Comparison of ENCODE assay signal across 1 cellular context in the genomic region with DNA sequence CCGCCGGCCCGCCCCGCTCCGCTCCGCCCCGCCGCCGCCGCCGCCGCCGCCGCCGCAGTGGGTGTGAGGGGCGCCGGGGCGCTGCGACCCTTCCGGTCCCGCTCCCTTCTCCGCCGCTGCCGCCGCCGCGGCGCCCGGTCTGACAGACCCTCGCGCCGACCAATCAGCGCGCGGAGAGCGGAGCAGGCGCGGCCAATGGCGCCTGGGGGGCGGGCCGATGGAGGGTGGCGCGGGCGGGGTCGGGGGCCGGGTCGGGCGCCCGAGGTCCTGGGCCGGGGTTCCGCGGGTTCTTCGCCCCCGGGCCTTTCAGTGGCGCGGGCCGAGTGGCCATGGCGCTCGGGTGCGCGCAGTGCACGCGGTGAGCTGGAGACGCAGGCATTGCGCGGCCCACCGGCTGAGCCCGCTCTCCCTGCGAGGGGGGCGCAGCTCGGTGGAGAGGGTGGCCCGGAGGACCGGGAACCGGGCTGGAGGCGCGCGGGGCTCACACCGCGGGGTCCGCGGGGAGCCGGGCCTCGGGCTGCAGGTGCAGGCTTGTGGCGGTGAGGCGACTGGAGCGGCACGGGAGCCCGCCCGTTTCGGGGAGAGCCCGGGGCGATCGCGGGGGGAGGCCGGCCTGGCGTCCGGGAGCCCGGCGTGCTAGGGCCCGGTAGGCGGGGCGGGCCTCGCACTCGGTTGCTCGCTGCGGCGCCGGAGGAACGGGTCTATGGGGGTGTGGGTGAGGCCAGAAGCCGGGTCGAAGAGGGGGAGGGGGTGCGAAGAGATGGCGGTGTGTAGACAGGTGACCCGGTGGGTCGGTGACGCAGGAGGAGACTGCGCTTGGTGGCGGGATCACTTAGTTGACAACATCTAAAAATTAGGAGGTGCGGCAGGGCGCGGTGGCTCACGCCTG.
TF ChIP-seq lines count a peak whose summit lies in the region.

A gene (minus strand): TSS at position 141 of the 889 bp plus-strand sequence. CDS start 11,522 bp downstream, outside the sequence.

TF ChIP-seq in HepG2, 621 proteins besides CTCF, POLR2A, EP300 and RAD21 (continued from another document and continues in another):
- TF ChIP-seq, protein P1, sequence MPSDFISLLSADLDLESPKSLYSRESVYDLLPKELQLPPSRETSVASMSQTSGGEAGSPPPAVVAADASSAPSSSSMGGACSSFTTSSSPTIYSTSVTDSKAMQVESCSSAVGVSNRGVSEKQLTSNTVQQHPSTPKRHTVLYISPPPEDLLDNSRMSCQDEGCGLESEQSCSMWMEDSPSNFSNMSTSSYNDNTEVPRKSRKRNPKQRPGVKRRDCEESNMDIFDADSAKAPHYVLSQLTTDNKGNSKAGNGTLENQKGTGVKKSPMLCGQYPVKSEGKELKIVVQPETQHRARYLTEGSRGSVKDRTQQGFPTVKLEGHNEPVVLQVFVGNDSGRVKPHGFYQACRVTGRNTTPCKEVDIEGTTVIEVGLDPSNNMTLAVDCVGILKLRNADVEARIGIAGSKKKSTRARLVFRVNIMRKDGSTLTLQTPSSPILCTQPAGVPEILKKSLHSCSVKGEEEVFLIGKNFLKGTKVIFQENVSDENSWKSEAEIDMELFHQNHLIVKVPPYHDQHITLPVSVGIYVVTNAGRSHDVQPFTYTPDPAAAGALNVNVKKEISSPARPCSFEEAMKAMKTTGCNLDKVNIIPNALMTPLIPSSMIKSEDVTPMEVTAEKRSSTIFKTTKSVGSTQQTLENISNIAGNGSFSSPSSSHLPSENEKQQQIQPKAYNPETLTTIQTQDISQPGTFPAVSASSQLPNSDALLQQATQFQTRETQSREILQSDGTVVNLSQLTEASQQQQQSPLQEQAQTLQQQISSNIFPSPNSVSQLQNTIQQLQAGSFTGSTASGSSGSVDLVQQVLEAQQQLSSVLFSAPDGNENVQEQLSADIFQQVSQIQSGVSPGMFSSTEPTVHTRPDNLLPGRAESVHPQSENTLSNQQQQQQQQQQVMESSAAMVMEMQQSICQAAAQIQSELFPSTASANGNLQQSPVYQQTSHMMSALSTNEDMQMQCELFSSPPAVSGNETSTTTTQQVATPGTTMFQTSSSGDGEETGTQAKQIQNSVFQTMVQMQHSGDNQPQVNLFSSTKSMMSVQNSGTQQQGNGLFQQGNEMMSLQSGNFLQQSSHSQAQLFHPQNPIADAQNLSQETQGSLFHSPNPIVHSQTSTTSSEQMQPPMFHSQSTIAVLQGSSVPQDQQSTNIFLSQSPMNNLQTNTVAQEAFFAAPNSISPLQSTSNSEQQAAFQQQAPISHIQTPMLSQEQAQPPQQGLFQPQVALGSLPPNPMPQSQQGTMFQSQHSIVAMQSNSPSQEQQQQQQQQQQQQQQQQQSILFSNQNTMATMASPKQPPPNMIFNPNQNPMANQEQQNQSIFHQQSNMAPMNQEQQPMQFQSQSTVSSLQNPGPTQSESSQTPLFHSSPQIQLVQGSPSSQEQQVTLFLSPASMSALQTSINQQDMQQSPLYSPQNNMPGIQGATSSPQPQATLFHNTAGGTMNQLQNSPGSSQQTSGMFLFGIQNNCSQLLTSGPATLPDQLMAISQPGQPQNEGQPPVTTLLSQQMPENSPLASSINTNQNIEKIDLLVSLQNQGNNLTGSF (CRISPR knock-in tag; IDR thresholded peaks at IDR 0.05): 0 out of 2 replicates have a peak, but pooled peaks have one; percentile 34
- TF ChIP-seq, protein P2, sequence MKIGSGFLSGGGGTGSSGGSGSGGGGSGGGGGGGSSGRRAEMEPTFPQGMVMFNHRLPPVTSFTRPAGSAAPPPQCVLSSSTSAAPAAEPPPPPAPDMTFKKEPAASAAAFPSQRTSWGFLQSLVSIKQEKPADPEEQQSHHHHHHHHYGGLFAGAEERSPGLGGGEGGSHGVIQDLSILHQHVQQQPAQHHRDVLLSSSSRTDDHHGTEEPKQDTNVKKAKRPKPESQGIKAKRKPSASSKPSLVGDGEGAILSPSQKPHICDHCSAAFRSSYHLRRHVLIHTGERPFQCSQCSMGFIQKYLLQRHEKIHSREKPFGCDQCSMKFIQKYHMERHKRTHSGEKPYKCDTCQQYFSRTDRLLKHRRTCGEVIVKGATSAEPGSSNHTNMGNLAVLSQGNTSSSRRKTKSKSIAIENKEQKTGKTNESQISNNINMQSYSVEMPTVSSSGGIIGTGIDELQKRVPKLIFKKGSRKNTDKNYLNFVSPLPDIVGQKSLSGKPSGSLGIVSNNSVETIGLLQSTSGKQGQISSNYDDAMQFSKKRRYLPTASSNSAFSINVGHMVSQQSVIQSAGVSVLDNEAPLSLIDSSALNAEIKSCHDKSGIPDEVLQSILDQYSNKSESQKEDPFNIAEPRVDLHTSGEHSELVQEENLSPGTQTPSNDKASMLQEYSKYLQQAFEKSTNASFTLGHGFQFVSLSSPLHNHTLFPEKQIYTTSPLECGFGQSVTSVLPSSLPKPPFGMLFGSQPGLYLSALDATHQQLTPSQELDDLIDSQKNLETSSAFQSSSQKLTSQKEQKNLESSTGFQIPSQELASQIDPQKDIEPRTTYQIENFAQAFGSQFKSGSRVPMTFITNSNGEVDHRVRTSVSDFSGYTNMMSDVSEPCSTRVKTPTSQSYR (CRISPR knock-in tag; IDR thresholded peaks at IDR 0.05; ENCODE audit: borderline replicate concordance): no peak
- TF ChIP-seq, protein P3, sequence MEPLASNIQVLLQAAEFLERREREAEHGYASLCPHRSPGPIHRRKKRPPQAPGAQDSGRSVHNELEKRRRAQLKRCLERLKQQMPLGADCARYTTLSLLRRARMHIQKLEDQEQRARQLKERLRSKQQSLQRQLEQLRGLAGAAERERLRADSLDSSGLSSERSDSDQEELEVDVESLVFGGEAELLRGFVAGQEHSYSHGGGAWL (CRISPR knock-in tag; IDR thresholded peaks at IDR 0.05): peak; percentile 34; the same call in 1 of the 2 replicates
- TF ChIP-seq GZF1 (CRISPR knock-in tag; IDR thresholded peaks at IDR 0.05) (0 out of 2 replicates have a peak, but pooled peaks have one; percentile 28), ZNF556 (CRISPR knock-in tag; IDR thresholded peaks at IDR 0.05; ENCODE audit: borderline replicate concordance) (no peak), ZNF263 (CRISPR knock-in tag; IDR thresholded peaks at IDR 0.05) (no peak; the same call in 1 of the 2 replicates), AGO2 (optimal IDR thresholded peaks at IDR 0.05; ENCODE audit: low read depth, low read length) (peak; percentile 52), U2AF2 (IDR thresholded peaks at IDR 0.05; ENCODE audit: low read depth, low read length) (no peak), ZNF24 (IDR thresholded peaks at IDR 0.05) (no peak), KDM5B (CRISPR knock-in tag; IDR thresholded peaks at IDR 0.05; ENCODE audit: borderline replicate concordance) (peak; percentile 79; the same call in 1 of the 2 replicates), ZNF7 (CRISPR knock-in tag; IDR thresholded peaks at IDR 0.05) (no peak), ZNF713 (CRISPR knock-in tag; IDR thresholded peaks at IDR 0.05) (no peak), SMAD1 (CRISPR knock-in tag; IDR thresholded peaks at IDR 0.05; ENCODE audit: borderline replicate concordance, low read depth) (peak; percentile 69; the same call in 1 of the 2 replicates), TOPORS (CRISPR knock-in tag; IDR thresholded peaks at IDR 0.05) (peak; percentile 63; the same call in 1 of the 2 replicates), MTA1 (CRISPR knock-in tag; IDR thresholded peaks at IDR 0.05; ENCODE audit: borderline replicate concordance) (0 out of 2 replicates have a peak, but pooled peaks have one; percentile 29)
- TF ChIP-seq, protein P4, sequence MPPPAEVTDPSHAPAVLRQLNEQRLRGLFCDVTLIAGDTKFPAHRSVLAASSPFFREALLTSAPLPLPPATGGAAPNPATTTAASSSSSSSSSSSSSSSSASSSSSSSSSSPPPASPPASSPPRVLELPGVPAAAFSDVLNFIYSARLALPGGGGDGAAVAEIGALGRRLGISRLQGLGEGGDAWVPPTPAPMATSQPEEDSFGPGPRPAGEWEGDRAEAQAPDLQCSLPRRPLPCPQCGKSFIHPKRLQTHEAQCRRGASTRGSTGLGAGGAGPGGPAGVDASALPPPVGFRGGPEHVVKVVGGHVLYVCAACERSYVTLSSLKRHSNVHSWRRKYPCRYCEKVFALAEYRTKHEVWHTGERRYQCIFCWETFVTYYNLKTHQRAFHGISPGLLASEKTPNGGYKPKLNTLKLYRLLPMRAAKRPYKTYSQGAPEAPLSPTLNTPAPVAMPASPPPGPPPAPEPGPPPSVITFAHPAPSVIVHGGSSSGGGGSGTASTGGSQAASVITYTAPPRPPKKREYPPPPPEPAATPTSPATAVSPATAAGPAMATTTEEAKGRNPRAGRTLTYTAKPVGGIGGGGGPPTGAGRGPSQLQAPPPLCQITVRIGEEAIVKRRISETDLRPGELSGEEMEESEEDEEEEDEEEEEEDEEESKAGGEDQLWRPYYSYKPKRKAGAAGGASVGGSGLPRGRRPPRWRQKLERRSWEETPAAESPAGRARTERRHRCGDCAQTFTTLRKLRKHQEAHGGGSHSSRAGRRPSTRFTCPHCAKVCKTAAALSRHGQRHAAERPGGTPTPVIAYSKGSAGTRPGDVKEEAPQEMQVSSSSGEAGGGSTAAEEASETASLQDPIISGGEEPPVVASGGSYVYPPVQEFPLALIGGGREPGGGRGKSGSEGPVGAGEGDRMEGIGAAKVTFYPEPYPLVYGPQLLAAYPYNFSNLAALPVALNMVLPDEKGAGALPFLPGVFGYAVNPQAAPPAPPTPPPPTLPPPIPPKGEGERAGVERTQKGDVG (CRISPR knock-in tag; IDR thresholded peaks at IDR 0.05; ENCODE audit: borderline replicate concordance): no peak
- TF ChIP-seq, protein P5, sequence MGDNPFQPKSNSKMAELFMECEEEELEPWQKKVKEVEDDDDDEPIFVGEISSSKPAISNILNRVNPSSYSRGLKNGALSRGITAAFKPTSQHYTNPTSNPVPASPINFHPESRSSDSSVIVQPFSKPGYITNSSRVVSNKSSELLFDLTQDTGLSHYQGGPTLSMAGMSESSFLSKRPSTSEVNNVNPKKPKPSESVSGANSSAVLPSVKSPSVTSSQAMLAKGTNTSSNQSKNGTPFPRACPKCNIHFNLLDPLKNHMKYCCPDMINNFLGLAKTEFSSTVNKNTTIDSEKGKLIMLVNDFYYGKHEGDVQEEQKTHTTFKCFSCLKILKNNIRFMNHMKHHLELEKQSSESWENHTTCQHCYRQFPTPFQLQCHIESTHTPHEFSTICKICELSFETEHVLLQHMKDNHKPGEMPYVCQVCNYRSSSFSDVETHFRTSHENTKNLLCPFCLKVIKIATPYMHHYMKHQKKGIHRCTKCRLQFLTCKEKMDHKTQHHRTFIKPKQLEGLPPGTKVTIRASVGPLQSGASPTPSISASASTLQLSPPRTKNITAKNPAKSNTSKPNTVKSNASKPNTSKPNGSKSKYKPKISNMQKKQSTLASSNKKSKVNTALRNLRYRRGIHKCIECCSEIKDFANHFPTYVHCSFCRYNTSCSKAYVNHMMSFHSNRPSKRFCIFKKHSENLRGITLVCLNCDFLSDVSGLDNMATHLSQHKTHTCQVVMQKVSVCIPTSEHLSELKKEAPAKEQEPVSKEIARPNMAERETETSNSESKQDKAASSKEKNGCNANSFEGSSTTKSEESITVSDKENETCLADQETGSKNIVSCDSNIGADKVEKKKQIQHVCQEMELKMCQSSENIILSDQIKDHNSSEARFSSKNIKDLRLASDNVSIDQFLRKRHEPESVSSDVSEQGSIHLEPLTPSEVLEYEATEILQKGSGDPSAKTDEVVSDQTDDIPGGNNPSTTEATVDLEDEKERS (CRISPR knock-in tag; IDR thresholded peaks at IDR 0.05): no peak
- TF ChIP-seq, protein P6, sequence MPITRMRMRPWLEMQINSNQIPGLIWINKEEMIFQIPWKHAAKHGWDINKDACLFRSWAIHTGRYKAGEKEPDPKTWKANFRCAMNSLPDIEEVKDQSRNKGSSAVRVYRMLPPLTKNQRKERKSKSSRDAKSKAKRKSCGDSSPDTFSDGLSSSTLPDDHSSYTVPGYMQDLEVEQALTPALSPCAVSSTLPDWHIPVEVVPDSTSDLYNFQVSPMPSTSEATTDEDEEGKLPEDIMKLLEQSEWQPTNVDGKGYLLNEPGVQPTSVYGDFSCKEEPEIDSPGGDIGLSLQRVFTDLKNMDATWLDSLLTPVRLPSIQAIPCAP (CRISPR knock-in tag; IDR thresholded peaks at IDR 0.05; ENCODE audit: low read depth): no peak
- TF ChIP-seq, protein P7, sequence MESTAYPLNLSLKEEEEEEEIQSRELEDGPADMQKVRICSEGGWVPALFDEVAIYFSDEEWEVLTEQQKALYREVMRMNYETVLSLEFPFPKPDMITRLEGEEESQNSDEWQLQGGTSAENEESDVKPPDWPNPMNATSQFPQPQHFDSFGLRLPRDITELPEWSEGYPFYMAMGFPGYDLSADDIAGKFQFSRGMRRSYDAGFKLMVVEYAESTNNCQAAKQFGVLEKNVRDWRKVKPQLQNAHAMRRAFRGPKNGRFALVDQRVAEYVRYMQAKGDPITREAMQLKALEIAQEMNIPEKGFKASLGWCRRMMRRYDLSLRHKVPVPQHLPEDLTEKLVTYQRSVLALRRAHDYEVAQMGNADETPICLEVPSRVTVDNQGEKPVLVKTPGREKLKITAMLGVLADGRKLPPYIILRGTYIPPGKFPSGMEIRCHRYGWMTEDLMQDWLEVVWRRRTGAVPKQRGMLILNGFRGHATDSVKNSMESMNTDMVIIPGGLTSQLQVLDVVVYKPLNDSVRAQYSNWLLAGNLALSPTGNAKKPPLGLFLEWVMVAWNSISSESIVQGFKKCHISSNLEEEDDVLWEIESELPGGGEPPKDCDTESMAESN (CRISPR knock-in tag; conservative IDR thresholded peaks at IDR 0.05): peak; percentile 41; the same call in 1 of the 2 replicates
